7 cellular contexts compared by ENCODE assay signal in genomic region chr14:68210729-68211299, GRCh38.
DNase-seq lines count a peak whose midpoint lies in the region; ATAC-seq lines count a peak whose summit lies in the region.

No MANE protein-coding gene starts in this region.

- peaks cover 63% of the 10 kb centered on the region for H3K4me1 Mint-ChIP-seq in activated naive CD8-positive, alpha-beta T cell (ENCODE audit: low read depth)

- peaks cover 4% of the 10 kb centered on the region for H3K9me3 Mint-ChIP-seq in activated naive CD8-positive, alpha-beta T cell (ENCODE audit: low read depth)

- WGBS in right cardiac atrium: 46% methylated on average over 5 of the region's 5 CpGs

- H3K27ac ChIP-seq in right cardiac atrium (ENCODE audit: low read length): peak overlapping the region; percentile 22

- H3K27me3 Mint-ChIP-seq in activated naive CD8-positive, alpha-beta T cell: no peaks in the 10 kb centered on the region

- peak overlapping the region; percentile 93 for H3K27ac Mint-ChIP-seq in activated naive CD8-positive, alpha-beta T cell

- no peaks in the 10 kb centered on the region for H3K27me3 ChIP-seq in right cardiac atrium (ENCODE audit: control insufficient read depth, insufficient read depth)

- intact Hi-C loops in right cardiac atrium (cut with DNase I): no loop called here

- peak overlapping the region; percentile 83 for H3K4me3 Mint-ChIP-seq in activated naive CD8-positive, alpha-beta T cell

- DNase-seq in NOMO-1 treated with dmso at 0.1 percent for 144 hours (lab: John Stamatoyannopoulos, UW; ENCODE audit: unreplicated experiment) (peak; percentile 91), right cardiac atrium (no peak), NCI-H146 treated with DMSO at 0.1 percent for 48 hours (lab: John Stamatoyannopoulos, UW; ENCODE audit: unreplicated experiment) (no peak)
- peak; percentile 51 for DNase-seq in stimulated activated CD4-positive, alpha-beta T cell treated with anti-CD3 and anti-CD28 coated beads, Interleukin-1b, Interleukin-23, amount 100 ng/mL, for 48 hours

- peaks cover 2% of the 10 kb centered on the region for H3K4me1 ChIP-seq in right cardiac atrium (ENCODE audit: control insufficient read depth, insufficient read depth, low read length)

- H3K9me3 ChIP-seq in right cardiac atrium (ENCODE audit: control insufficient read depth, low read length): no peaks in the 10 kb centered on the region

- no peak overlapping the region for H3K4me3 ChIP-seq in right cardiac atrium (ENCODE audit: low read length)

- peaks cover 3% of the 10 kb centered on the region for H3K36me3 Mint-ChIP-seq in activated naive CD8-positive, alpha-beta T cell

- ATAC-seq in GM18520 (IDR thresholded peaks at IDR 0.05; ENCODE audit: unreplicated experiment) (peak; percentile 83), HG02678 (IDR thresholded peaks at IDR 0.05; ENCODE audit: unreplicated experiment) (peak; percentile 89), right cardiac atrium (peak; percentile 75)

Comparison
In these comparisons a context has a peak if more than half of its experiments do, and no peak if none do; other contexts are left out.
1. DNase-seq: peak in NOMO-1 treated with dmso at 0.1 percent for 144 hours (single experiment) and stimulated activated CD4-positive, alpha-beta T cell treated with anti-CD3 and anti-CD28 coated beads, Interleukin-1b, Interleukin-23, amount 100 ng/mL, for 48 hours (single experiment); none in right cardiac atrium (0 of 3) and NCI-H146 treated with DMSO at 0.1 percent for 48 hours (single experiment).
2. Peak in every context shown above with its lines, with median percentiles within 50 percentile points of each other: ATAC-seq.